In the genomic region with DNA sequence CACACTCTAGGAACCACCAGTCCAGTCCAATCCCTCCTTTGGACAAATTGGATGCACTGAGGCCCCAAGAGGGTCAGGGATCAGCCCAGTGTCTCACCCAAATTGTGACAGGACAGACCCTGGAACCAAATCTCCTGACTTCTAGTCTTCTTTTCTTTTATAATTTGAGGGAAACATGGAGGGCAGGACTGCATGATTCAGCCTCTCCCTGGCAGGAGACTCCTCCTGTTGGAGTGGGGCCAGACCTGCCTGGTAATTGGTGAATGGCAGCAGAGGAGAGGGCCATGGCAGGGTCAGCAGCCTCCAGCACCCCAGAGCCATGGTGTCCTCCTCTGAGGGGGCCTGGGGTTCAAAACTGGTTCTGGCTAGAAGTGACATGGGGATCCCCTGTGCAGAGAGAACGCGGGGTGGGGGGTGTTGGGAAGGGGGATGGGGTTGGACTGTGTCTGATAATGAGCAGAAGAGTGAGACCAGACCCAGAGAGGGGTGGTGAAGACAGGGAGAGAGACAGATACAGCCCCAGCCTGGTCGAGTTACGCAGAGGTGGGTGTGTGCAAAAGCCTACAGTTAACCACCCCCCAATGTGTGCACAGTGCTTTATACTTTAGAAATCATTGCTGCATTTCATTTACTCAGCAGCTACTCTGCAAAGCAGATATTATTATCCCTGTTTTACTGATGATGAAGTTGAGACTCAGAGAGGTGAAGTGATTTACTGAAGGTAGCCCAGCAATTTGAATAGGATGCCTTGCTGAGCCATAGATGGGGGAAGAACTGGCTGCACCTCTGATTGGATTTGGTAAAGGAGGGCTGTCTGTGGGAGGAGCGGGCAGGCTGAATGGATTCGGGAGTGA, we compare ENCODE assay signal across 10 cellular contexts. TPM values are rescaled to one million over a fixed set of nuclear protein-coding genes. Genes with fewer than 3 reads are reported as not detected.
DNase-seq lines count a peak whose midpoint lies in the region; ATAC-seq and TF ChIP-seq lines count a peak whose summit lies in the region.
"Had no signal": no experiment of that assay in that cellular context is flagged by ENCODE, and none has a peak within 500 bp of the region (broad histone marks: within the 10 kb centered on the region; RNA-seq: fewer than 3 reads in every experiment).

No MANE protein-coding gene starts in this region.

- H3K4me3 ChIP-seq in HEK293 (ENCODE audit: low read depth, low read length), result no peak overlapping the region
- no peak overlapping the region for H3K4me3 ChIP-seq in ascending aorta
- no peak overlapping the region for H3K4me3 ChIP-seq in stomach smooth muscle (ENCODE audit: low read length in 2 of 2)

- H3K27ac ChIP-seq in HEK293 (ENCODE audit: extremely low read depth, low read depth, low read length), result no peak overlapping the region
- H3K27ac ChIP-seq in ascending aorta, result peak overlapping the region; percentile 95 to 96
- H3K27ac ChIP-seq in stomach smooth muscle (ENCODE audit: low read length), result peak overlapping the region; percentile 24

- H3K27me3 ChIP-seq in ascending aorta (no peaks in the 10 kb centered on the region), stomach smooth muscle (ENCODE audit: control insufficient read depth in 1 of 2, insufficient read depth in 2 of 2, low read length in 2 of 2) (no peaks in the 10 kb centered on the region)

- H3K36me3 ChIP-seq in HEK293 (ENCODE audit: control insufficient read depth in 2 of 2, insufficient read depth in 1 of 2, low read length in 2 of 2), result no peaks in the 10 kb centered on the region
- peaks cover 2 to 3% of the 10 kb centered on the region in 2 donors for H3K36me3 ChIP-seq in ascending aorta
- peaks cover 0 to 4% of the 10 kb centered on the region in 2 donors for H3K36me3 ChIP-seq in stomach smooth muscle (ENCODE audit: control insufficient read depth in 2 of 2, insufficient read depth in 2 of 2, low read length in 2 of 2)

- no peak for ATAC-seq in HG02623 (IDR thresholded peaks at IDR 0.05; ENCODE audit: unreplicated experiment)

- CTCF ChIA-PET in HEK293 (lab: Yijun Ruan, JAX), result interaction anchor here (0.7 kb wide), 1 partner anchor 77 kb away, joined by 3 read pairs; no protein-coding TSS in a partner anchor

- TF ChIP-seq POLR2A in erythroblast (IDR thresholded peaks at IDR 0.05; ENCODE audit: low read length), result no peak

- DNase-seq in ascending aorta (ENCODE audit: low spot score in 2 of 2) (peak in 1 of 2 donors; percentile 91), hepatic stellate cell (ENCODE audit: low spot score) (peak; percentile 63), erythroblast (lab: John Stamatoyannopoulos, UW) (no peak), GM20000 (ENCODE audit: low spot score) (no peak), NCI-H2171 treated with DMSO at 0.1 percent for 48 hours (lab: John Stamatoyannopoulos, UW) (no peak)
- DNase-seq: activated CD4-positive, alpha-beta memory T cell treated with anti-CD3 and anti-CD28 coated beads, Interleukin-2, amount 10 ng/mL, durations not matched to agents 7 days and 5 days; NCI-H748 treated with DMSO at 0.1 percent for 48 hours had no signal

- H3K4me1 ChIP-seq in HEK293 (ENCODE audit: control insufficient read depth, insufficient read depth, low read length) (peaks cover 18% of the 10 kb centered on the region), ascending aorta (peaks cover 52 to 76% of the 10 kb centered on the region in 2 donors), stomach smooth muscle (ENCODE audit: control insufficient read depth, insufficient read depth, low read length) (peaks cover 69% of the 10 kb centered on the region)

- POLR2A ChIA-PET in HEK293 (lab: Yijun Ruan, JAX), result interaction anchor here (1.4 kb wide), 1 partner anchor 187 kb away, joined by 6 read pairs; a partner anchor contains a TSS

- H3K9ac ChIP-seq in stomach smooth muscle (ENCODE audit: low read length in 2 of 2), result no peak overlapping the region

- TF ChIP-seq CTCF in HEK293 (tag by site-specific recombination; IDR thresholded peaks at IDR 0.05), result no peak
- no peak for TF ChIP-seq CTCF in ascending aorta (IDR thresholded peaks at IDR 0.05)
- TF ChIP-seq CTCF in GM20000 (IDR thresholded peaks at IDR 0.05; ENCODE audit: extremely low read depth, missing control alignments), result no peak

- intact Hi-C loops in ascending aorta (cut with DNase I), result loop anchor here (1.0 kb wide), 1 partner anchor 10 kb away; no protein-coding TSS in a partner anchor

- H3K9me3 ChIP-seq in HEK293 (ENCODE audit: control insufficient read depth, insufficient read depth, low read depth, low read length) (no peaks in the 10 kb centered on the region), ascending aorta (no peaks in the 10 kb centered on the region), stomach smooth muscle (ENCODE audit: control insufficient read depth in 2 of 2, low read length in 2 of 2) (no peaks in the 10 kb centered on the region)

TF ChIP-seq in HEK293, 187 proteins besides CTCF, POLR2A, EP300 and RAD21:
- TF ChIP-seq ZNF184 (tag by site-specific recombination; IDR thresholded peaks at IDR 0.05) (no peak), ZNF768 (tag by site-specific recombination; IDR thresholded peaks at IDR 0.05) (peak; percentile 69; the same call in 1 of the 2 replicates), GLIS2 (tag by site-specific recombination; IDR thresholded peaks at IDR 0.05) (peak; percentile 59), ZNF404 (tag by site-specific recombination; IDR thresholded peaks at IDR 0.05) (no peak), ZNF174 (tag by site-specific recombination; IDR thresholded peaks at IDR 0.05) (no peak), GLIS1 (tag by site-specific recombination; IDR thresholded peaks at IDR 0.05) (peak; percentile 47), ZNF600 (tag by site-specific recombination; IDR thresholded peaks at IDR 0.05) (peak; percentile 59; the same call in 1 of the 2 replicates), EGR2 (tag by site-specific recombination; IDR thresholded peaks at IDR 0.05; ENCODE audit: low read depth) (0 out of 2 replicates have a peak, but pooled peaks have one; percentile 16)
- TF ChIP-seq, protein P1, sequence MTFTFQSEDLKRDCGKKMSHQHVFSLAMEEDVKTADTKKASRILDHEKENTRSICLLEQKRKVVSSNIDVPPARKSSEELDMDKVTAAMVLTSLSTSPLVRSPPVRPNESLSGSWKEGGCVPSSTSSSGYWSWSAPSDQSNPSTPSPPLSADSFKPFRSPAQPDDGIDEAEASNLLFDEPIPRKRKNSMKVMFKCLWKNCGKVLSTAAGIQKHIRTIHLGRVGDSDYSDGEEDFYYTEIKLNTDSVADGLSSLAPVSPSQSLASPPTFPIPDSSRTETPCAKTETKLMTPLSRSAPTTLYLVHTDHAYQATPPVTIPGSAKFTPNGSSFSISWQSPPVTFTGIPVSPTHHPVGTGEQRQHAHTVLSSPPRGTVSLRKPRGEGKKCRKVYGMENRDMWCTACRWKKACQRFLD (tag by site-specific recombination; IDR thresholded peaks at IDR 0.05), result no peak
- TF ChIP-seq, protein P2, sequence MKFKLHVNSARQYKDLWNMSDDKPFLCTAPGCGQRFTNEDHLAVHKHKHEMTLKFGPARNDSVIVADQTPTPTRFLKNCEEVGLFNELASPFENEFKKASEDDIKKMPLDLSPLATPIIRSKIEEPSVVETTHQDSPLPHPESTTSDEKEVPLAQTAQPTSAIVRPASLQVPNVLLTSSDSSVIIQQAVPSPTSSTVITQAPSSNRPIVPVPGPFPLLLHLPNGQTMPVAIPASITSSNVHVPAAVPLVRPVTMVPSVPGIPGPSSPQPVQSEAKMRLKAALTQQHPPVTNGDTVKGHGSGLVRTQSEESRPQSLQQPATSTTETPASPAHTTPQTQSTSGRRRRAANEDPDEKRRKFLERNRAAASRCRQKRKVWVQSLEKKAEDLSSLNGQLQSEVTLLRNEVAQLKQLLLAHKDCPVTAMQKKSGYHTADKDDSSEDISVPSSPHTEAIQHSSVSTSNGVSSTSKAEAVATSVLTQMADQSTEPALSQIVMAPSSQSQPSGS (tag by site-specific recombination; IDR thresholded peaks at IDR 0.05; ENCODE audit: low read depth), result no peak
- TF ChIP-seq, protein P3, sequence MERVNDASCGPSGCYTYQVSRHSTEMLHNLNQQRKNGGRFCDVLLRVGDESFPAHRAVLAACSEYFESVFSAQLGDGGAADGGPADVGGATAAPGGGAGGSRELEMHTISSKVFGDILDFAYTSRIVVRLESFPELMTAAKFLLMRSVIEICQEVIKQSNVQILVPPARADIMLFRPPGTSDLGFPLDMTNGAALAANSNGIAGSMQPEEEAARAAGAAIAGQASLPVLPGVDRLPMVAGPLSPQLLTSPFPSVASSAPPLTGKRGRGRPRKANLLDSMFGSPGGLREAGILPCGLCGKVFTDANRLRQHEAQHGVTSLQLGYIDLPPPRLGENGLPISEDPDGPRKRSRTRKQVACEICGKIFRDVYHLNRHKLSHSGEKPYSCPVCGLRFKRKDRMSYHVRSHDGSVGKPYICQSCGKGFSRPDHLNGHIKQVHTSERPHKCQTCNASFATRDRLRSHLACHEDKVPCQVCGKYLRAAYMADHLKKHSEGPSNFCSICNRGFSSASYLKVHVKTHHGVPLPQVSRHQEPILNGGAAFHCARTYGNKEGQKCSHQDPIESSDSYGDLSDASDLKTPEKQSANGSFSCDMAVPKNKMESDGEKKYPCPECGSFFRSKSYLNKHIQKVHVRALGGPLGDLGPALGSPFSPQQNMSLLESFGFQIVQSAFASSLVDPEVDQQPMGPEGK (tag by site-specific recombination; IDR thresholded peaks at IDR 0.05), result peak; percentile 29; the same call in 1 of the 2 replicates

RNA-seq across cellular contexts. Expression of a gene that starts 3.8 kb away (rescaled TPM):
- total RNA-seq in ascending aorta, result 128 TPM

RNA-seq across cellular contexts. Expression of a gene that starts 24.4 kb away (rescaled TPM):
- 1.1 TPM for total RNA-seq in ascending aorta
